18 cellular contexts compared by ENCODE assay signal in the genomic region with DNA sequence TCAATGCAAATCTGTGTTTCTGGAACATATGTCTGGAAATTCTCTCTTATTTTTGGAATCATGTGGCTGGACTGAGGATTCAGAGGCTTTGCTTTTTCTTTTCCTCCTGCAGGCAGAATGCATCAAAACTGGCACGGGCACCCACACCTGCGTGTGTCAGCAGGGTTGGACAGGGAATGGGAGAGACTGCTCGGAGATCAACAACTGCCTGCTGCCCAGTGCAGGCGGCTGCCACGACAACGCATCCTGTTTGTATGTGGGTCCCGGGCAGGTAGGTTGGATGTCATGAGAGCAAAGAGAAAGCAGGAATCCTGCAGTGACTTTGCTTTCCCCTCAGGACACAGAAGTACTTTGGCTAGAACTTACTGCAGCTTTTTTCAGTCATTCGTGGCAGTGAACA.
DNase-seq lines count a peak whose midpoint lies in the region; ATAC-seq and TF ChIP-seq lines count a peak whose summit lies in the region.
"Had no signal": no experiment of that assay in that cellular context is flagged by ENCODE, and none has a peak within 500 bp of the region (broad histone marks: within the 10 kb centered on the region; RNA-seq: fewer than 3 reads in every experiment).

No MANE protein-coding gene starts in this region.

- peak; percentile 33 for ATAC-seq in body of pancreas
- ATAC-seq in mucosa of descending colon, result peak; percentile 72
- ATAC-seq in GM19395 (IDR thresholded peaks at IDR 0.05; ENCODE audit: unreplicated experiment), result no peak
- ATAC-seq: activated CD8-positive, alpha-beta memory T cell treated with anti-CD3 and anti-CD28 coated beads, Interleukin-2, amount 10 ng/mL, durations not matched to agents 7 days and 5 days; left lung had no signal

- H3K4me1 ChIP-seq in body of pancreas (peaks cover 20% of the 10 kb centered on the region), mucosa of descending colon (ENCODE audit: low read depth) (peaks cover 41% of the 10 kb centered on the region)
- H3K4me1 ChIP-seq: left lung had no signal

- intact Hi-C loops in body of pancreas (cut with DNase I), result no loop called here
- intact Hi-C loops in mucosa of descending colon (cut with DNase I, micrococcal nuclease), result no loop called here

- no peak for TF ChIP-seq POLR2A in body of pancreas (IDR thresholded peaks at IDR 0.05)

- H3K36me3 ChIP-seq in body of pancreas (replicated peaks in 1 of 2; ENCODE audit: insufficient read depth in 1 of 2, low read depth in 2 of 2) (no peaks in the 10 kb centered on the region), mucosa of descending colon (ENCODE audit: low read depth) (no peaks in the 10 kb centered on the region)
- H3K36me3 ChIP-seq: left lung, sigmoid colon had no signal

- TF ChIP-seq CTCF in body of pancreas (IDR thresholded peaks at IDR 0.05) (no peak), mucosa of descending colon (IDR thresholded peaks at IDR 0.05) (no peak), GM20000 (IDR thresholded peaks at IDR 0.05; ENCODE audit: extremely low read depth, missing control alignments) (no peak)

- peak; percentile 82 for DNase-seq in DMS53 treated with DMSO at 0.1 percent for 48 hours (lab: John Stamatoyannopoulos, UW; ENCODE audit: unreplicated experiment)
- peak; percentile 91 for DNase-seq in NCI-H2029 (lab: John Stamatoyannopoulos, UW)
- DNase-seq in body of pancreas, result peak in 3 of 4 donors; percentile 21 to 34 (median 24)
- peak; percentile 62 to 75 (median 75) for DNase-seq in mucosa of descending colon
- DNase-seq in SHP77 treated with DMSO at 0.1 percent for 48 hours (lab: John Stamatoyannopoulos, UW), result no peak
- DNase-seq in GM20000 (ENCODE audit: low spot score), result no peak
- DNase-seq: activated CD8-positive, alpha-beta memory T cell treated with anti-CD3 and anti-CD28 coated beads, Interleukin-2, amount 10 ng/mL, durations not matched to agents 7 days and 5 days; activated effector memory CD4-positive, alpha-beta T cell treated with anti-CD3 and anti-CD28 coated beads, Interleukin-2, amount 50 U/mL, for 16 hours; GDM1; hypothalamus; left lung; MV-4-11; NCI-H446; OCI-M1; sigmoid colon; stimulated activated CD4-positive, alpha-beta T cell treated with anti-CD3 and anti-CD28 coated beads, Interleukin-2, amount 100 ng/mL, for 24 hours; T-helper 9 cell had no signal

- H3K9me3 ChIP-seq in body of pancreas (no peaks in the 10 kb centered on the region), mucosa of descending colon (no peaks in the 10 kb centered on the region)
- H3K9me3 ChIP-seq: left lung, sigmoid colon had no signal

- no peak overlapping the region for H3K27ac ChIP-seq in body of pancreas
- H3K27ac ChIP-seq: left lung, sigmoid colon had no signal

- H3K27me3 ChIP-seq in body of pancreas, result no peaks in the 10 kb centered on the region
- H3K27me3 ChIP-seq: left lung, sigmoid colon had no signal

- H3K4me3 ChIP-seq in body of pancreas, result no peak overlapping the region
- no peak overlapping the region for H3K4me3 ChIP-seq in mucosa of descending colon
- H3K4me3 ChIP-seq: left lung, sigmoid colon had no signal

- 30 to 39% methylated on average over 8 of the region's 8 CpGs for WGBS in body of pancreas, 2 donors

Comparison
In these comparisons a context has a peak if more than half of its experiments do, and no peak if none do; other contexts are left out.
1. DNase-seq: peak in DMS53 treated with DMSO at 0.1 percent for 48 hours (single experiment), NCI-H2029 (single experiment), body of pancreas (3 of 4) and mucosa of descending colon (3 of 3); none in SHP77 treated with DMSO at 0.1 percent for 48 hours (single experiment) and GM20000 (single experiment).